ENCODE assay signal across 1 cellular context in genomic region chr10:124724279-124725027, GRCh38.
TF ChIP-seq lines count a peak whose summit lies in the region.

No MANE protein-coding gene starts in this region.

TF ChIP-seq in HepG2, 621 proteins besides CTCF, POLR2A, EP300 and RAD21 (continued from another document and continues in another):
- TF ChIP-seq HOMEZ (CRISPR knock-in tag; IDR thresholded peaks at IDR 0.05; ENCODE audit: low read depth): peak; percentile 36; the same call in 1 of the 2 replicates
- no peak for TF ChIP-seq ZKSCAN8 (CRISPR knock-in tag; IDR thresholded peaks at IDR 0.05; ENCODE audit: borderline replicate concordance)
- TF ChIP-seq ZNF646 (CRISPR knock-in tag; IDR thresholded peaks at IDR 0.05): no peak
- no peak for TF ChIP-seq NR2F1 (CRISPR knock-in tag; IDR thresholded peaks at IDR 0.05)
- TF ChIP-seq MYNN (CRISPR knock-in tag; IDR thresholded peaks at IDR 0.05; ENCODE audit: low read depth): peak; percentile 53; the same call in 1 of the 2 replicates
- no peak; the same call in 1 of the 2 replicates for TF ChIP-seq ZNF253 (CRISPR knock-in tag; IDR thresholded peaks at IDR 0.05; ENCODE audit: borderline replicate concordance)
- TF ChIP-seq KMT2A (CRISPR knock-in tag; IDR thresholded peaks at IDR 0.05): no peak
- TF ChIP-seq ZNF724P (CRISPR knock-in tag; IDR thresholded peaks at IDR 0.05; ENCODE audit: borderline replicate concordance): no peak
- TF ChIP-seq AHDC1 (CRISPR knock-in tag; IDR thresholded peaks at IDR 0.05; ENCODE audit: borderline replicate concordance): no peak
- TF ChIP-seq ZNF382 (CRISPR knock-in tag; IDR thresholded peaks at IDR 0.05; ENCODE audit: borderline replicate concordance): no peak
- TF ChIP-seq ZFP62 (CRISPR knock-in tag; IDR thresholded peaks at IDR 0.05): no peak
- no peak for TF ChIP-seq ZNF354B (CRISPR knock-in tag; IDR thresholded peaks at IDR 0.05)
- TF ChIP-seq ZSCAN22 (CRISPR knock-in tag; IDR thresholded peaks at IDR 0.05): no peak
- TF ChIP-seq ZNF407 (CRISPR knock-in tag; IDR thresholded peaks at IDR 0.05; ENCODE audit: not compliant biosample characterization): no peak
- no peak for TF ChIP-seq SMAD1 (CRISPR knock-in tag; IDR thresholded peaks at IDR 0.05; ENCODE audit: borderline replicate concordance, low read depth)
- TF ChIP-seq TBX3 (IDR thresholded peaks at IDR 0.05; ENCODE audit: borderline replicate concordance): no peak
- TF ChIP-seq ZBTB7B (CRISPR knock-in tag; IDR thresholded peaks at IDR 0.05): no peak
